8 cellular contexts compared by ENCODE assay signal in the genomic region with DNA sequence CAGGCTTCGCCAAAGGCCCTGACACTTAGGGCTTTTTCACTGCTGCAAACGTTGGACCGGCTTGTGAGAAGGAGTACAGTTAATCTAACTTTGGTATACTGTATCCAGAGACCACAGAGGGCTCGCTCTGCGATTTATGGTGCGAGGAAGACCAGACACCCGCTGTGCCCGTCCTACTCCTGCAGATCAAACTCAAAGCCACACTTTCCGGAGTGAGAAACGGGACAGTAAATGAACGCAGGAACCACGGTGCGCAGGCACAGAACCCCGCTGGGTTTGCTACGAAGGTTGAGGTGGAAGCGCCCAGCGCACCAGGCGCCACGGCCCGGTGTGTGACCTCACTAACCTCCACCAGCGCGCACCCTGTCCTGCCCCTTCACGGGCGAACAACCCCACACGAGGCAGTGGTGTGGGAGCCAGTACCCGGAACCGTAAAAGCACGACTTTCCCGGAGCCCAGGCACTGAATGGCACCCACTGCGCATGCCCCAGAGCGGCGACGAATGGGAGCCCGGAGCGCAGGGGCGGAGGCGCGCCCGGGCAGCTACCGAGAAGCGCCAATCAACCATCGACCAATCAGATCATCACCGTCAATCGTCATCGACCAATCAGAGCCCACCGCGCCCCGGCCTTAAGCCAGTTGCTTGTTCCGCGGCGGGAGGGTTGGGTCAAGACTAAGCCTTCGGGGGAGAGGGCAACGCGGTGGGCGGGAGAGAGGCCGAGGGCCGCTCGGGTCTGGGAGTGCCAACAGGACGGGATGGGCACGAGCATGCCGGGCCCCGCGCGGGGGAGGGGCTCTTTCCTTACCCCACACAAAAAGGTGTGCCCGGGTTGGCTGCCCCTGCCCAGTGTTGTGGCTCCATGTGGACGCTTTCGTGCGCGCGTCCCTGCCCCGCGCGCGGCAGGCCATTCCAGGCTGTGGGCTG. TPM values are rescaled to one million over a fixed set of nuclear protein-coding genes. Genes with fewer than 3 reads are reported as not detected.
DNase-seq lines count a peak whose midpoint lies in the region; ATAC-seq and TF ChIP-seq lines count a peak whose summit lies in the region.

No MANE protein-coding gene starts in this region.

- peak overlapping the region; percentile 79 for H3K9ac ChIP-seq in Loucy (ENCODE audit: low read depth, low read length, poor library complexity, severe bottlenecking)

- H3K9me3 Mint-ChIP-seq in nephron progenitor cell = peaks cover 39% of the 10 kb centered on the region
- no peaks in the 10 kb centered on the region for H3K9me3 Mint-ChIP-seq in stimulated activated naive CD8-positive, alpha-beta T cell treated with anti-CD3 and anti-CD28 coated beads, Interleukin-15, Interleukin-2, amounts not matched to agents 100 ng/mL and 50 ng/mL, for 24 hours

- no peaks in the 10 kb centered on the region for H3F3A ChIP-seq in Loucy (ENCODE audit: low read depth)

- TF ChIP-seq CTCF in Loucy (conservative IDR thresholded peaks at IDR 0.05; ENCODE audit: low read length) (no peak), RWPE2 (IDR thresholded peaks at IDR 0.05; ENCODE audit: poor library complexity, severe bottlenecking) (no peak), fibroblast of villous mesenchyme (IDR thresholded peaks at IDR 0.05; ENCODE audit: insufficient read depth, low read depth, low read length) (no peak), nephron progenitor cell (IDR thresholded peaks at IDR 0.05) (no peak)

- no peaks in the 10 kb centered on the region for H3K36me3 Mint-ChIP-seq in nephron progenitor cell (ENCODE audit: low read depth)
- H3K36me3 Mint-ChIP-seq in stimulated activated naive CD8-positive, alpha-beta T cell treated with anti-CD3 and anti-CD28 coated beads, Interleukin-15, Interleukin-2, amounts not matched to agents 100 ng/mL and 50 ng/mL, for 24 hours (ENCODE audit: low read depth) = no peaks in the 10 kb centered on the region

- peak; percentile 96 for ATAC-seq in RWPE2 (ENCODE audit: low read depth)

- peak overlapping the region; percentile 85 for H3K4me3 Mint-ChIP-seq in nephron progenitor cell
- peak overlapping the region; percentile 90 for H3K4me3 Mint-ChIP-seq in stimulated activated naive CD8-positive, alpha-beta T cell treated with anti-CD3 and anti-CD28 coated beads, Interleukin-15, Interleukin-2, amounts not matched to agents 100 ng/mL and 50 ng/mL, for 24 hours

- H3K79me2 ChIP-seq in Loucy (ENCODE audit: insufficient read depth, low read length) = peaks cover 7% of the 10 kb centered on the region; the same call in 1 of the 2 replicates

- DNase-seq in ELR (ENCODE audit: low read depth) (peak; percentile 92), H7 (peak; percentile 99), RWPE2 (ENCODE audit: low spot score) (peak; percentile 90), fibroblast of villous mesenchyme (ENCODE audit: low read depth) (peak; percentile 92), nephron progenitor cell (peak; percentile 88)
- DNase-seq in activated effector memory CD4-positive, alpha-beta T cell treated with Interleukin-2 at 50 U/mL for 16 hours = peak; percentile 84

- H3K4me1 Mint-ChIP-seq in nephron progenitor cell = peaks cover 19% of the 10 kb centered on the region
- peaks cover 12% of the 10 kb centered on the region for H3K4me1 Mint-ChIP-seq in stimulated activated naive CD8-positive, alpha-beta T cell treated with anti-CD3 and anti-CD28 coated beads, Interleukin-15, Interleukin-2, amounts not matched to agents 100 ng/mL and 50 ng/mL, for 24 hours (ENCODE audit: low read depth)

- peak overlapping the region; percentile 79 for H3K4me2 ChIP-seq in Loucy (ENCODE audit: low read depth, low read length, poor library complexity, severe bottlenecking)

- no peaks in the 10 kb centered on the region for H4K20me1 ChIP-seq in Loucy (ENCODE audit: insufficient read depth, low read length, poor library complexity, severe bottlenecking)

- H3K4me1 ChIP-seq in Loucy (ENCODE audit: insufficient read depth, low read length, poor library complexity, severe bottlenecking) = no peaks in the 10 kb centered on the region
- no peaks in the 10 kb centered on the region for H3K4me1 ChIP-seq in RWPE2 (ENCODE audit: insufficient read depth, poor library complexity, severe bottlenecking)

- peak overlapping the region; percentile 95 for H3K27ac Mint-ChIP-seq in nephron progenitor cell
- peak overlapping the region; percentile 79 for H3K27ac Mint-ChIP-seq in stimulated activated naive CD8-positive, alpha-beta T cell treated with anti-CD3 and anti-CD28 coated beads, Interleukin-15, Interleukin-2, amounts not matched to agents 100 ng/mL and 50 ng/mL, for 24 hours

- H3K27me3 ChIP-seq in H7 (ENCODE audit: control insufficient read depth, insufficient read depth, low read length) = no peaks in the 10 kb centered on the region
- H3K27me3 ChIP-seq in Loucy (ENCODE audit: insufficient read depth, low read length, poor library complexity, severe bottlenecking) = no peaks in the 10 kb centered on the region
- no peaks in the 10 kb centered on the region for H3K27me3 ChIP-seq in RWPE2 (ENCODE audit: insufficient read depth, poor library complexity, severe bottlenecking)

- H3K9me3 ChIP-seq in Loucy (ENCODE audit: insufficient read depth, low read depth, low read length) (no peaks in the 10 kb centered on the region), RWPE2 (ENCODE audit: severe bottlenecking) (no peaks in the 10 kb centered on the region)

- H3K27ac ChIP-seq in RWPE2 (ENCODE audit: poor library complexity, severe bottlenecking) = peak overlapping the region; percentile 46

- H3K4me3 ChIP-seq in H7 (ENCODE audit: insufficient read depth, low read depth, low read length) = peak overlapping the region; percentile 75
- peak overlapping the region; percentile 81 for H3K4me3 ChIP-seq in Loucy (ENCODE audit: low read length, poor library complexity, severe bottlenecking)
- H3K4me3 ChIP-seq in RWPE2 (ENCODE audit: severe bottlenecking) = peak overlapping the region; percentile 67
- H3K4me3 ChIP-seq in fibroblast of villous mesenchyme (ENCODE audit: low read depth, low read length) = peak overlapping the region; percentile 76

- no peaks in the 10 kb centered on the region for H3K9me2 ChIP-seq in Loucy (replicated peaks; ENCODE audit: low read depth, low read length)

- no peaks in the 10 kb centered on the region for H3K36me3 ChIP-seq in H7 (replicated peaks; ENCODE audit: control insufficient read depth, insufficient read depth, low read length)
- no peaks in the 10 kb centered on the region for H3K36me3 ChIP-seq in Loucy (ENCODE audit: insufficient read depth, low read length)
- H3K36me3 ChIP-seq in RWPE2 (ENCODE audit: low read depth) = no peaks in the 10 kb centered on the region

- H2AFZ ChIP-seq in Loucy (ENCODE audit: low read length) = peak overlapping the region; percentile 88

- H3K27me3 Mint-ChIP-seq in nephron progenitor cell (ENCODE audit: low read depth, poor library complexity) = no peaks in the 10 kb centered on the region
- H3K27me3 Mint-ChIP-seq in stimulated activated naive CD8-positive, alpha-beta T cell treated with anti-CD3 and anti-CD28 coated beads, Interleukin-15, Interleukin-2, amounts not matched to agents 100 ng/mL and 50 ng/mL, for 24 hours = no peaks in the 10 kb centered on the region

RNA-seq across cellular contexts. Expression of a gene that starts 21.3 kb away (rescaled TPM):
- 28.5 and 33.6 TPM in 2 replicates for total RNA-seq in H7 (2014; rRNA removed; shearing (Covaris generic))
- total RNA-seq in fibroblast of villous mesenchyme = 46.6 and 56.0 TPM in 2 replicates

RNA-seq across cellular contexts. Expression of a gene that starts 22.6 kb away (rescaled TPM):
- total RNA-seq in H7 (2014; rRNA removed; shearing (Covaris generic)) = 24.4 and 31.4 TPM in 2 replicates
- total RNA-seq in fibroblast of villous mesenchyme = 13.0 and 15.5 TPM in 2 replicates

RNA-seq across cellular contexts. Expression of a gene that starts 27.2 kb away (rescaled TPM):
- 6.3 and 6.7 TPM in 2 replicates for total RNA-seq in H7 (2014; rRNA removed; shearing (Covaris generic))
- total RNA-seq in fibroblast of villous mesenchyme = 12.6 and 15.1 TPM in 2 replicates

RNA-seq across cellular contexts. Expression of a gene that starts 42.2 kb away (rescaled TPM):
- 4.7 and 5.8 TPM in 2 replicates for total RNA-seq in H7 (2014; rRNA removed; shearing (Covaris generic))
- total RNA-seq in fibroblast of villous mesenchyme = 0.86 and 0.97 TPM in 2 replicates

RNA-seq across cellular contexts. Expression of a gene that starts 57.8 kb away (rescaled TPM):
- 41.6 and 45.9 TPM in 2 replicates for total RNA-seq in H7 (2014; rRNA removed; shearing (Covaris generic))
- total RNA-seq in fibroblast of villous mesenchyme = 37.1 and 45.1 TPM in 2 replicates

Comparison
In these comparisons a context has a peak if more than half of its experiments do, and no peak if none do; other contexts are left out.
1. Peak in every context shown above with its lines: DNase-seq, ATAC-seq, H3K4me3 ChIP-seq and H3K27ac ChIP-seq.